Comparison of ENCODE assay signal across 1 cellular context in genomic region chr1:30721311-30722174, GRCh38.
A peak's percentile ranks its signal among the peaks of the same experiment; 100 is the strongest.
TF ChIP-seq lines count a peak whose summit lies in the region.

No MANE protein-coding gene starts in this region.

TF ChIP-seq in K562, 482 proteins besides CTCF, POLR2A, EP300 and RAD21 (continued from another document):
- TF ChIP-seq, protein P1, sequence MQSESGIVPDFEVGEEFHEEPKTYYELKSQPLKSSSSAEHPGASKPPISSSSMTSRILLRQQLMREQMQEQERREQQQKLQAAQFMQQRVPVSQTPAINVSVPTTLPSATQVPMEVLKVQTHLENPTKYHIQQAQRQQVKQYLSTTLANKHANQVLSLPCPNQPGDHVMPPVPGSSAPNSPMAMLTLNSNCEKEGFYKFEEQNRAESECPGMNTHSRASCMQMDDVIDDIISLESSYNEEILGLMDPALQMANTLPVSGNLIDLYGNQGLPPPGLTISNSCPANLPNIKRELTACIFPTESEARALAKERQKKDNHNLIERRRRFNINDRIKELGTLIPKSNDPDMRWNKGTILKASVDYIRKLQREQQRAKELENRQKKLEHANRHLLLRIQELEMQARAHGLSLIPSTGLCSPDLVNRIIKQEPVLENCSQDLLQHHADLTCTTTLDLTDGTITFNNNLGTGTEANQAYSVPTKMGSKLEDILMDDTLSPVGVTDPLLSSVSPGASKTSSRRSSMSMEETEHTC (IDR thresholded peaks at IDR 0.05): no peak
- TF ChIP-seq RUNX1 (IDR thresholded peaks at IDR 0.05; ENCODE audit: low read depth): 0 out of 2 replicates have a peak, but pooled peaks have one; percentile 23
- no peak for TF ChIP-seq BMI1 (IDR thresholded peaks at IDR 0.05; ENCODE audit: low read length)
- TF ChIP-seq TEAD1 (CRISPR knock-in tag; IDR thresholded peaks at IDR 0.05): 0 out of 4 replicates have a peak, but pooled peaks of 1 of the 2 experiments have one; percentile 29
- peak; percentile 22 for TF ChIP-seq KDM5B (IDR thresholded peaks at IDR 0.05; ENCODE audit: insufficient replicate concordance, low read depth, low read length)
- TF ChIP-seq ZC3H4 (CRISPR knock-in tag; IDR thresholded peaks at IDR 0.05; ENCODE audit: borderline replicate concordance): no peak
- TF ChIP-seq, protein P2, sequence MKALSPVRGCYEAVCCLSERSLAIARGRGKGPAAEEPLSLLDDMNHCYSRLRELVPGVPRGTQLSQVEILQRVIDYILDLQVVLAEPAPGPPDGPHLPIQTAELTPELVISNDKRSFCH (CRISPR knock-in tag; IDR thresholded peaks at IDR 0.05): no peak
- TF ChIP-seq, protein P2 (tag; IDR thresholded peaks at IDR 0.05): no peak
- TF ChIP-seq DIDO1 (tag; IDR thresholded peaks at IDR 0.05; ENCODE audit: low read depth): no peak
- peak; percentile 38; the same call in 1 of the 2 replicates for TF ChIP-seq ZFX (CRISPR knock-in tag; IDR thresholded peaks at IDR 0.05)
- no peak for TF ChIP-seq NR1H2 (CRISPR knock-in tag; IDR thresholded peaks at IDR 0.05)
- TF ChIP-seq POLR2G (IDR thresholded peaks at IDR 0.05; ENCODE audit: low read depth, low read length): peak; percentile 69
- TF ChIP-seq RNF2 (IDR thresholded peaks at IDR 0.05): no peak
